27 cellular contexts compared by ENCODE assay signal in the genomic region with DNA sequence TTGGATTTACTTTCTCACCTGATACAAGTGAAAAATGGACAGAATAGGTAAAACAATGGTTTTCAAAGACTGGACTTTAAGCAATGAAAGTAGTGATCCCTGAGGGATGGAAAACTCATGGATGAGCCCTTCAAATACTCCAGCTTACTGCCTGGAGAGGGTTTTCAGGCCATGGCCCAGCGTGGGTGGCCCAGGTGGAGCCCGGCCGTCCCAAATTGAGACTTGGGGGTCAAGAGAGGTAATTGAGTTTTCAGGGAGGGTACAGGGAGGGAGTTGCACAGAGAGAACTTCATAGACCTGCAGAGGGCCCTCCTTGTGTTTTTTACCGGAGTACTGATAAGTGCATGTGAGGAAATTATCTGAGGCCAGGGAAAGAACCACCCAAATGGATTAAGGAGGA.
"Had no signal": no experiment of that assay in that cellular context is flagged by ENCODE, and none has a peak within 500 bp of the region (broad histone marks: within the 10 kb centered on the region; RNA-seq: fewer than 3 reads in every experiment).

No MANE protein-coding gene starts in this region.

- H3K4me3 Mint-ChIP-seq: stimulated activated effector memory CD8-positive, alpha-beta T cell treated with anti-CD3 and anti-CD28 coated beads, Interleukin-12 subunit alpha, Interleukin-12 subunit beta, amount 100 ng/mL, for 72 hours; stimulated activated memory B cell treated with anti-CD40 and anti-IgM and Interleukin-4, amounts not matched to agents 10 μg/mL and 1 μg/mL and 100 μg/mL, for 72 hours; stimulated activated naive B cell treated with anti-CD40 and anti-IgM and Interleukin-4, amounts not matched to agents 10 μg/mL and 1 μg/mL and 100 μg/mL, for 72 hours; stimulated activated naive CD8-positive, alpha-beta T cell treated with anti-CD3 and anti-CD28 coated beads, Interleukin-15, amount 100 ng/mL, for 72 hours; stimulated activated naive CD8-positive, alpha-beta T cell treated with anti-CD3 and anti-CD28 coated beads, Interleukin-15, Interleukin-2, amounts not matched to agents 100 ng/mL and 50 ng/mL, for 24 hours had no signal

- H3K4me1 Mint-ChIP-seq: stimulated activated effector memory CD8-positive, alpha-beta T cell treated with anti-CD3 and anti-CD28 coated beads, Interleukin-12 subunit alpha, Interleukin-12 subunit beta, amount 100 ng/mL, for 72 hours; stimulated activated memory B cell treated with anti-CD40 and anti-IgM and Interleukin-4, amounts not matched to agents 10 μg/mL and 1 μg/mL and 100 μg/mL, for 72 hours; stimulated activated naive B cell treated with anti-CD40 and anti-IgM and Interleukin-4, amounts not matched to agents 10 μg/mL and 1 μg/mL and 100 μg/mL, for 72 hours; stimulated activated naive CD8-positive, alpha-beta T cell treated with anti-CD3 and anti-CD28 coated beads, Interleukin-15, amount 100 ng/mL, for 72 hours had no signal

- H3K4me3 ChIP-seq: stomach, suprapubic skin, testis, thoracic aorta, thyroid gland, tibial artery, tibial nerve, transverse colon, upper lobe of left lung, upper lobe of right lung, uterus, vagina had no signal

- ATAC-seq: stimulated activated effector memory CD8-positive, alpha-beta T cell treated with anti-CD3 and anti-CD28 coated beads, Interleukin-12 subunit alpha, Interleukin-12 subunit beta, amount 100 ng/mL, for 72 hours; stimulated activated memory B cell treated with anti-CD40 and anti-IgM and Interleukin-4, amounts not matched to agents 10 μg/mL and 1 μg/mL and 100 μg/mL, for 72 hours; stimulated activated naive B cell treated with anti-CD40 and anti-IgM and Interleukin-4, amounts not matched to agents 10 μg/mL and 1 μg/mL and 100 μg/mL, for 72 hours; stimulated activated naive CD8-positive, alpha-beta T cell treated with anti-CD3 and anti-CD28 coated beads, Interleukin-15, amount 100 ng/mL, for 72 hours; stimulated activated naive CD8-positive, alpha-beta T cell treated with anti-CD3 and anti-CD28 coated beads, Interleukin-15, Interleukin-2, amounts not matched to agents 100 U/mL and 50 U/mL, for 24 hours; upper lobe of right lung had no signal

- H3K27ac Mint-ChIP-seq: stimulated activated effector memory CD8-positive, alpha-beta T cell treated with anti-CD3 and anti-CD28 coated beads, Interleukin-12 subunit alpha, Interleukin-12 subunit beta, amount 100 ng/mL, for 72 hours; stimulated activated memory B cell treated with anti-CD40 and anti-IgM and Interleukin-4, amounts not matched to agents 10 μg/mL and 1 μg/mL and 100 μg/mL, for 72 hours; stimulated activated naive B cell treated with anti-CD40 and anti-IgM and Interleukin-4, amounts not matched to agents 10 μg/mL and 1 μg/mL and 100 μg/mL, for 72 hours; stimulated activated naive CD8-positive, alpha-beta T cell treated with anti-CD3 and anti-CD28 coated beads, Interleukin-15, amount 100 ng/mL, for 72 hours; stimulated activated naive CD8-positive, alpha-beta T cell treated with anti-CD3 and anti-CD28 coated beads, Interleukin-15, Interleukin-2, amounts not matched to agents 100 ng/mL and 50 ng/mL, for 24 hours had no signal

- H3K27ac ChIP-seq: stomach, suprapubic skin, testis, thoracic aorta, thyroid gland, tibial artery, tibial nerve, transverse colon, upper lobe of left lung, upper lobe of right lung, uterus, vagina had no signal

- DNase-seq: stimulated activated CD4-positive, alpha-beta T cell treated with anti-CD3 and anti-CD28 coated beads, Interleukin-2, amount 100 ng/mL, for 48 hours; stimulated activated CD4-positive, alpha-beta T cell treated with anti-CD3 and anti-CD28 coated beads, Interleukin-4, amount 100 ng/mL, for 1 hour; stimulated activated CD4-positive, alpha-beta T cell treated with anti-CD3 and anti-CD28 coated beads, Interleukin-4, amount 100 ng/mL, for 24 hours; stimulated activated CD4-positive, alpha-beta T cell treated with anti-CD3 and anti-CD28 coated beads, Interleukin-4, amount 100 ng/mL, for 4 hours; stimulated activated CD8-positive, alpha-beta memory T cell treated with anti-CD3 and anti-CD28 coated beads, Interleukin-4, amount 100 ng/mL, for 48 hours; stimulated activated naive B cell treated with anti-CD40 and anti-IgM and Interleukin-4, amounts not matched to agents 10 μg/mL and 1 μg/mL and 100 μg/mL, for 72 hours; stimulated activated naive CD4-positive, alpha-beta T cell; stimulated activated naive CD4-positive, alpha-beta T cell treated with Interleukin-2 at 50 U/mL for 16 hours; stimulated activated naive CD8-positive, alpha-beta T cell treated with anti-CD3 and anti-CD28 coated beads, Interleukin-15, amount 100 ng/mL, for 72 hours; stimulated activated naive CD8-positive, alpha-beta T cell treated with anti-CD3 and anti-CD28 coated beads, Interleukin-15, Interleukin-2, amounts not matched to agents 100 U/mL and 50 U/mL, for 24 hours; stomach; substantia nigra; testis; thyroid gland; tibial artery; transverse colon; trophoblast cell; upper lobe of right lung; uterus had no signal

- H3K36me3 Mint-ChIP-seq: stimulated activated effector memory CD8-positive, alpha-beta T cell treated with anti-CD3 and anti-CD28 coated beads, Interleukin-12 subunit alpha, Interleukin-12 subunit beta, amount 100 ng/mL, for 72 hours had no signal
